Comparison of ENCODE assay signal across 8 cellular contexts in genomic region chr1:2044510-2045319, GRCh38. TPM values are rescaled to one million over a fixed set of nuclear protein-coding genes. Genes with fewer than 3 reads are reported as not detected.
DNase-seq lines count a peak whose midpoint lies in the region; ATAC-seq and TF ChIP-seq lines count a peak whose summit lies in the region.
"Had no signal": no experiment of that assay in that cellular context is flagged by ENCODE, and none has a peak within 500 bp of the region (broad histone marks: within the 10 kb centered on the region; RNA-seq: fewer than 3 reads in every experiment).

No MANE protein-coding gene starts in this region.

- H3K27ac ChIP-seq in left lung = no peak overlapping the region

- H3K36me3 ChIP-seq in left lung = no peaks in the 10 kb centered on the region

- H3K4me3 Mint-ChIP-seq in activated CD4-positive, alpha-beta T cell treated with anti-CD3 and anti-CD28 coated beads, Interleukin-2, amount 10 ng/mL, durations not matched to agents 24 days and 14 days = peak overlapping the region; percentile 51

- H3K9me3 Mint-ChIP-seq in activated CD4-positive, alpha-beta T cell treated with anti-CD3 and anti-CD28 coated beads, Interleukin-2, amount 10 ng/mL, durations not matched to agents 24 days and 14 days = no peaks in the 10 kb centered on the region

- peaks cover 8% of the 10 kb centered on the region for H3K4me1 Mint-ChIP-seq in activated CD4-positive, alpha-beta T cell treated with anti-CD3 and anti-CD28 coated beads, Interleukin-2, amount 10 ng/mL, durations not matched to agents 24 days and 14 days

- H3K9me3 ChIP-seq in left lung = no peaks in the 10 kb centered on the region

- peak; percentile 75 for ATAC-seq in left lung

- TF ChIP-seq CTCF in GM12873 (IDR thresholded peaks at IDR 0.05; ENCODE audit: insufficient read depth, low read depth, low read length, missing control alignments) = peak; percentile 66
- peak; percentile 55 for TF ChIP-seq CTCF in choroid plexus epithelial cell (conservative IDR thresholded peaks at IDR 0.05; ENCODE audit: low read depth, low read length)
- TF ChIP-seq CTCF in left lung (IDR thresholded peaks at IDR 0.05) = peak; percentile 79 to 89

- H3K4me3 ChIP-seq in choroid plexus epithelial cell (ENCODE audit: low read depth, low read length) = no peak overlapping the region
- no peak overlapping the region for H3K4me3 ChIP-seq in left lung

- H3K36me3 Mint-ChIP-seq in activated CD4-positive, alpha-beta T cell treated with anti-CD3 and anti-CD28 coated beads, Interleukin-2, amount 10 ng/mL, durations not matched to agents 24 days and 14 days (ENCODE audit: low read depth) = no peaks in the 10 kb centered on the region

- peaks cover 8 to 22% of the 10 kb centered on the region in 2 donors for H3K4me1 ChIP-seq in left lung

- DNase-seq in NCI-H1105 (lab: John Stamatoyannopoulos, UW) = peak; percentile 45
- DNase-seq in activated CD4-positive, alpha-beta T cell treated with anti-CD3 and anti-CD28 coated beads, Interleukin-2, amount 10 ng/mL, durations not matched to agents 24 days and 14 days = peak; percentile 94
- DNase-seq in choroid plexus epithelial cell (ENCODE audit: low read depth) = peak; percentile 29
- peak; percentile 62 to 94 for DNase-seq in left lung
- peak; percentile 75 to 85 for DNase-seq in stimulated activated CD4-positive, alpha-beta T cell treated with anti-CD3 and anti-CD28 coated beads, Interleukin-4, amount 100 ng/mL, for 4 hours
- DNase-seq in NK-92 treated with Interleukin-12 subunit alpha and Interleukin-12 subunit beta, amount 100 ng/mL, for 24 hours (lab: John Stamatoyannopoulos, UW) = no peak

- intact Hi-C loops in activated CD4-positive, alpha-beta T cell treated with anti-CD3 and anti-CD28 coated beads, Interleukin-2, amount 10 ng/mL, durations not matched to agents 24 days and 14 days (cut with micrococcal nuclease) = loop anchor here (2.0 kb wide), 1 partner anchor 84 kb away; no protein-coding TSS in a partner anchor
- intact Hi-C loops in left lung (cut with DNase I) = loop anchor here in 1 of 2 donors (5.0 kb wide), 2 partner anchors 77 to 102 kb away; no protein-coding TSS in a partner anchor

- H3K27me3 ChIP-seq in left lung = peaks cover 9 to 68% of the 10 kb centered on the region in 2 donors

- H3K27ac Mint-ChIP-seq in activated CD4-positive, alpha-beta T cell treated with anti-CD3 and anti-CD28 coated beads, Interleukin-2, amount 10 ng/mL, durations not matched to agents 24 days and 14 days = no peak overlapping the region

- H3K27me3 Mint-ChIP-seq in activated CD4-positive, alpha-beta T cell treated with anti-CD3 and anti-CD28 coated beads, Interleukin-2, amount 10 ng/mL, durations not matched to agents 24 days and 14 days = peaks cover 36% of the 10 kb centered on the region

RNA-seq across cellular contexts. Expression of gene PRKCZ, which starts 5.5 kb away (rescaled TPM):
- total RNA-seq in activated CD4-positive, alpha-beta T cell treated with anti-CD3 and anti-CD28 coated beads, Interleukin-2, amount 10 ng/mL, durations not matched to agents 24 days and 14 days = 2.5 and 3.0 TPM in 2 replicates
- total RNA-seq in left lung = 100 to 1,000 TPM; 100 to 129 TPM

RNA-seq across cellular contexts. Expression of gene GABRD, which starts 25.6 kb away (rescaled TPM):
- total RNA-seq in activated CD4-positive, alpha-beta T cell treated with anti-CD3 and anti-CD28 coated beads, Interleukin-2, amount 10 ng/mL, durations not matched to agents 24 days and 14 days = not detected in 2 replicates
- total RNA-seq in left lung = under 1 TPM; 0.31 to 0.50 TPM
- total RNA-seq: pulmonary artery endothelial cell had no signal

RNA-seq across cellular contexts. Expression of gene CFAP74, which starts 41.1 kb away (rescaled TPM):
- not detected in 2 replicates for total RNA-seq in activated CD4-positive, alpha-beta T cell treated with anti-CD3 and anti-CD28 coated beads, Interleukin-2, amount 10 ng/mL, durations not matched to agents 24 days and 14 days
- 1 to 10 TPM in 1 of 2 donors, under 1 TPM in 1; 0.23 to 2.6 TPM for total RNA-seq in left lung
- total RNA-seq: pulmonary artery endothelial cell had no signal

Comparison
In these comparisons a context has a peak if more than half of its experiments do, and no peak if none do; other contexts are left out.
1. RNA of gene PRKCZ, which starts 5.5 kb away (total RNA-seq): 100 to 129 TPM in left lung; 2.5 to 3.0 TPM in activated CD4-positive, alpha-beta T cell treated with anti-CD3 and anti-CD28 coated beads, Interleukin-2, amount 10 ng/mL, durations not matched to agents 24 days and 14 days; every median in the first group is over 10 times any median in the second.
2. Peak in every context shown above with its lines, with median percentiles within 50 percentile points of each other: CTCF ChIP-seq.